25 cellular contexts compared by ENCODE assay signal in the genomic region with DNA sequence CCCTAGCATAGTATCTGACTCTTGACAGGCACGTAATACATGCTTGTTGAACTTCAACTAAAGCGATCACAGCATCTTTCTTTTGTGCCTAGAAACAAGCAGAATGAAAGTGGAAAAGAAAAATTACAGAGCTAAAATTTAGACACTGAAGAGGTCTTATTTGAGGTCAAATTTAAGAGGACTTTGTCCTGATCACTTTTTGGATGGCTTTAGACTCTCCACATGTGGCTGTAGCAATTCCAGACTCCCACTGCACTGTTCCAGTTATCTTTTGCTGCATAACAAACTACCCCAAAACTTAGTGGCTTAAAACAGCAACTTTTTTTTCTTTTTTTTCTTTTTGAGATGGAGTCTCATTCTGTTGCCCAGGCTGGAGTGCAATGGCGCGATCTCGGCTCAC.
"Had no signal": no experiment of that assay in that cellular context is flagged by ENCODE, and none has a peak within 500 bp of the region (broad histone marks: within the 10 kb centered on the region; RNA-seq: fewer than 3 reads in every experiment).

No MANE protein-coding gene starts in this region.

- H3K4me3 ChIP-seq: adrenal gland, MG63, Peyer's patch, SJSA1 had no signal

- H3K9me3 ChIP-seq: adrenal gland, MG63, Peyer's patch, SJSA1 had no signal

- H3K4me1 ChIP-seq: Peyer's patch had no signal

- H3K27ac Mint-ChIP-seq: activated naive CD8-positive, alpha-beta T cell treated with anti-CD3 and anti-CD28 coated beads for 36 hours; activated T-cell treated with anti-CD3 and anti-CD28 coated beads, Interleukin-2, amount 50 U/mL, for 72 hours; activated T-helper 2 cell treated with anti-CD3 and anti-CD28 coated beads, Interferon-gamma antibody, Interleukin-2, Interleukin-4, amounts not matched to agents 10 μg/mL and 5 μg/mL and 100 μg/mL, durations not matched to agents 14 hours and 24 hours and 36 hours; T-helper 1 cell treated with Interleukin-12 subunit alpha and Interleukin-12 subunit beta and Interleukin-4 antibody, amounts not matched to agents 30 μg/mL and 1 μg/mL, for 36 hours had no signal

- H3K36me3 Mint-ChIP-seq: activated naive CD4-positive, alpha-beta T cell treated with anti-CD3 and anti-CD28 coated beads, Interleukin-2, amount 10 ng/mL, durations not matched to agents 7 days and 5 days; activated naive CD8-positive, alpha-beta T cell treated with anti-CD3 and anti-CD28 coated beads for 36 hours had no signal

- H3K27me3 Mint-ChIP-seq: activated CD8-positive, alpha-beta T cell treated with anti-CD3 and anti-CD28 coated beads for 36 hours; activated naive CD4-positive, alpha-beta T cell treated with anti-CD3 and anti-CD28 coated beads, Interleukin-2, amount 10 ng/mL, durations not matched to agents 7 days and 5 days; activated naive CD8-positive, alpha-beta T cell treated with anti-CD3 and anti-CD28 coated beads for 36 hours had no signal

- H3K27ac ChIP-seq: KMS-11, SJSA1 had no signal

- DNase-seq: activated CD4-positive, alpha-beta T cell treated with anti-CD3 and anti-CD28 coated beads for 4 hours; activated CD8-positive, alpha-beta memory T cell treated with anti-CD3 and anti-CD28 coated beads, Interleukin-2, amount 50 U/mL, for 4 hours; activated CD8-positive, alpha-beta T cell treated with anti-CD3 and anti-CD28 coated beads for 36 hours; activated gamma-delta T cell treated with Interleukin-2 at 50 U/mL for 16 hours; activated naive CD4-positive, alpha-beta T cell treated with anti-CD3 and anti-CD28 coated beads, Interleukin-2, amount 10 ng/mL, durations not matched to agents 7 days and 5 days; activated naive CD8-positive, alpha-beta T cell treated with anti-CD3 and anti-CD28 coated beads for 36 hours; activated T-cell treated with anti-CD3 and anti-CD28 coated beads, Interleukin-2, amount 50 U/mL, for 72 hours; anterior cingulate cortex; MG63; MV-4-11; NCI-H1092 treated with DMSO at 0.1 percent for 48 hours; NCI-H1417 treated with DMSO at 0.1 percent for 48 hours; NCI-H1694; NCI-H2029; NCI-H446; Peyer's patch; SHP77; SW 1271 had no signal

- H3K4me3 Mint-ChIP-seq: activated CD8-positive, alpha-beta T cell treated with anti-CD3 and anti-CD28 coated beads for 36 hours; activated naive CD4-positive, alpha-beta T cell treated with anti-CD3 and anti-CD28 coated beads, Interleukin-2, amount 10 ng/mL, durations not matched to agents 7 days and 5 days; activated naive CD8-positive, alpha-beta T cell treated with anti-CD3 and anti-CD28 coated beads for 36 hours; activated T-cell treated with anti-CD3 and anti-CD28 coated beads, Interleukin-2, amount 50 U/mL, for 72 hours; T-helper 1 cell treated with Interleukin-12 subunit alpha and Interleukin-12 subunit beta and Interleukin-4 antibody, amounts not matched to agents 30 μg/mL and 1 μg/mL, for 36 hours had no signal

- H3K9ac ChIP-seq: KMS-11 had no signal

- H3K27me3 ChIP-seq: adrenal gland, MG63, Peyer's patch, SJSA1 had no signal

- H3K36me3 ChIP-seq: adrenal gland, MG63, Peyer's patch, SJSA1 had no signal

- ATAC-seq: activated CD4-positive, CD25-positive, alpha-beta regulatory T cell treated with anti-CD3 and anti-CD28 coated beads, Interleukin-2, amount 50 U/mL, for 24 hours; activated CD8-positive, alpha-beta T cell treated with anti-CD3 and anti-CD28 coated beads for 36 hours; SK-N-SH treated with all-trans-retinoic acid at 6 μM for 48 hours had no signal

- H3K9me3 Mint-ChIP-seq: activated CD8-positive, alpha-beta T cell treated with anti-CD3 and anti-CD28 coated beads for 36 hours; activated naive CD4-positive, alpha-beta T cell treated with anti-CD3 and anti-CD28 coated beads, Interleukin-2, amount 10 ng/mL, durations not matched to agents 7 days and 5 days; activated naive CD8-positive, alpha-beta T cell treated with anti-CD3 and anti-CD28 coated beads for 36 hours; activated T-cell treated with anti-CD3 and anti-CD28 coated beads, Interleukin-2, amount 50 U/mL, for 72 hours; activated T-helper 2 cell treated with anti-CD3 and anti-CD28 coated beads, Interferon-gamma antibody, Interleukin-2, Interleukin-4, amounts not matched to agents 10 μg/mL and 5 μg/mL and 100 μg/mL, durations not matched to agents 14 hours and 24 hours and 36 hours; T-helper 1 cell treated with Interleukin-12 subunit alpha and Interleukin-12 subunit beta and Interleukin-4 antibody, amounts not matched to agents 30 μg/mL and 1 μg/mL, for 36 hours had no signal
